In the genomic region with DNA sequence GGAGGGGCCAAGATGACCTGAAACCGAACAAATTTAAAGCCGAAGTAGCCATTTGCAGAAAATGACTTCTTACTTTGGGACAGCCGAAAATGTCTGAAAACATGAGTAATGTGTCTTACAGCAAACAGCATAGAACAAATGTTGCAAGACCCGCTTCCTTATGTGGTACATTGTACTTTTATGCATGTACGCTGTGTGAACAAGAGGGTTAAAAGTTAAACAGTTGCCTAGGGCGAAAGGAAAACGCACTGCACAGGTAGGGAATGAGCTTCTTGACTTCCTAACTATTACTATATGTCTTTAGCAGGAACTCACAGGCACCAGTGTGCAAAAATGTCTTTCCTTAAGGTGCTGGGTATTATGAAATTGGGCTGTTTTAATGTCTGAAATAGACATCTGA, we compare ENCODE assay signal across 24 cellular contexts.
"Had no signal": no experiment of that assay in that cellular context is flagged by ENCODE, and none has a peak within 500 bp of the region (broad histone marks: within the 10 kb centered on the region; RNA-seq: fewer than 3 reads in every experiment).

No MANE protein-coding gene starts in this region.

- H3K9me3 ChIP-seq: colonic mucosa, right lobe of liver, thoracic aorta, upper lobe of right lung had no signal

- H3K36me3 Mint-ChIP-seq: memory B cell; natural killer cell; stimulated activated naive B cell treated with anti-CD40 and anti-IgM and Interleukin-4, amounts not matched to agents 10 μg/mL and 1 μg/mL and 100 μg/mL, for 72 hours had no signal

- H3K4me3 Mint-ChIP-seq: memory B cell; natural killer cell; stimulated activated naive B cell treated with anti-CD40 and anti-IgM and Interleukin-4, amounts not matched to agents 10 μg/mL and 1 μg/mL and 100 μg/mL, for 72 hours; stimulated activated naive CD8-positive, alpha-beta T cell treated with anti-CD3 and anti-CD28 coated beads, Interleukin-15, Interleukin-2, amounts not matched to agents 100 ng/mL and 50 ng/mL, for 24 hours had no signal

- H3K4me1 ChIP-seq: colonic mucosa, esophagus muscularis mucosa, right lobe of liver, tibial nerve, upper lobe of right lung, uterus had no signal

- H3K27me3 Mint-ChIP-seq: stimulated activated naive CD8-positive, alpha-beta T cell treated with anti-CD3 and anti-CD28 coated beads, Interleukin-15, Interleukin-2, amounts not matched to agents 100 ng/mL and 50 ng/mL, for 24 hours had no signal

- H3K4me3 ChIP-seq: colonic mucosa, esophagus muscularis mucosa, heart right ventricle, lung, ovary, right lobe of liver, thoracic aorta, tibial nerve, upper lobe of right lung, uterus had no signal

- H3K36me3 ChIP-seq: colonic mucosa, esophagus muscularis mucosa, heart right ventricle, ovary, right lobe of liver, thoracic aorta, tibial nerve, upper lobe of right lung, uterus had no signal

- ATAC-seq: heart right ventricle; left lobe of liver; natural killer cell; right lobe of liver; stimulated activated naive B cell treated with anti-CD40 and anti-IgM and Interleukin-4, amounts not matched to agents 10 μg/mL and 1 μg/mL and 100 μg/mL, for 72 hours; upper lobe of right lung had no signal

- H3K4me1 Mint-ChIP-seq: memory B cell; natural killer cell; stimulated activated naive B cell treated with anti-CD40 and anti-IgM and Interleukin-4, amounts not matched to agents 10 μg/mL and 1 μg/mL and 100 μg/mL, for 72 hours had no signal

- H3K27ac Mint-ChIP-seq: memory B cell; natural killer cell; stimulated activated naive B cell treated with anti-CD40 and anti-IgM and Interleukin-4, amounts not matched to agents 10 μg/mL and 1 μg/mL and 100 μg/mL, for 72 hours; stimulated activated naive CD8-positive, alpha-beta T cell treated with anti-CD3 and anti-CD28 coated beads, Interleukin-15, Interleukin-2, amounts not matched to agents 100 ng/mL and 50 ng/mL, for 24 hours had no signal

- DNase-seq: colonic mucosa; effector CD4-positive, alpha-beta T cell; foreskin melanocyte; glutamatergic neuron; heart right ventricle; hippocampal formation; kidney glomerular epithelial cell; natural killer cell; occipital lobe; ovary; right lobe of liver; small intestine; stimulated activated CD4-positive, alpha-beta T cell treated with anti-CD3 and anti-CD28 coated beads, Interleukin-15, amount 100 ng/mL, for 24 hours; stimulated activated CD4-positive, alpha-beta T cell treated with anti-CD3 and anti-CD28 coated beads, Interleukin-2, amount 100 ng/mL, for 48 hours; stimulated activated naive B cell treated with anti-CD40 and anti-IgM and Interleukin-4, amounts not matched to agents 10 μg/mL and 1 μg/mL and 100 μg/mL, for 72 hours; upper lobe of right lung; uterus had no signal

- H3K27ac ChIP-seq: colonic mucosa, esophagus muscularis mucosa, heart right ventricle, ovary, right lobe of liver, thoracic aorta, tibial nerve, upper lobe of right lung, uterus had no signal

- H3K9me3 Mint-ChIP-seq: natural killer cell; stimulated activated naive B cell treated with anti-CD40 and anti-IgM and Interleukin-4, amounts not matched to agents 10 μg/mL and 1 μg/mL and 100 μg/mL, for 72 hours; stimulated activated naive CD8-positive, alpha-beta T cell treated with anti-CD3 and anti-CD28 coated beads, Interleukin-15, Interleukin-2, amounts not matched to agents 100 ng/mL and 50 ng/mL, for 24 hours had no signal

- H3K27me3 ChIP-seq: colonic mucosa, heart right ventricle, ovary, right lobe of liver, tibial nerve, upper lobe of right lung, uterus had no signal
